1 cellular context compared by ENCODE assay signal in genomic region chr11:864118-864827, GRCh38.
TF ChIP-seq lines count a peak whose summit lies in the region.

No MANE protein-coding gene starts in this region.

TF ChIP-seq in A549, 52 proteins besides CTCF, POLR2A, EP300 and RAD21 (continued from another document):
- peak; percentile 57; the same call in 1 of the 2 replicates for TF ChIP-seq PBX3 (IDR thresholded peaks at IDR 0.05)
- no peak for TF ChIP-seq RNF2 (IDR thresholded peaks at IDR 0.05; ENCODE audit: borderline replicate concordance, low read depth)
